8 cellular contexts compared by ENCODE assay signal in the genomic region with DNA sequence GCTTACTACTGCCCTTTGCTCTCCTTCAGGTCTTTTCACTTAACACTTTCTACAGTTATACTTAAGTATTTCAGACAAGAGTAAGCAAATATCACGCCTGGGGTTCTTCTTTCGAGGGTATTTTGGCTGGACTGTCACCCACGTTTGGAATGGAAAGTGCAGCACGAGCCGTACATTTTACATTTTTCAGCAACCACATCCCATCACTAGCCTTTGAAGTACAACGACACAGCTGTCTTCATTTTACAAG. TPM values are rescaled to one million over a fixed set of nuclear protein-coding genes. Genes with fewer than 3 reads are reported as not detected.
DNase-seq lines count a peak whose midpoint lies in the region; ATAC-seq and TF ChIP-seq lines count a peak whose summit lies in the region.

No MANE protein-coding gene starts in this region.

- ATAC-seq in activated T-cell treated with anti-CD3 and anti-CD28 coated beads, Interleukin-2, amount 50 U/mL, for 4 hours: no peak
- no peak for ATAC-seq in left lung

- H3K9me3 Mint-ChIP-seq in activated T-cell treated with anti-CD3 and anti-CD28 coated beads, Interleukin-2, amount 50 U/mL, for 4 hours: no peaks in the 10 kb centered on the region

- 0 to 1% (median 1%) methylated on average over 6 of the region's 6 CpGs for WGBS in adipose tissue, 3 donors
- 1 to 2% methylated on average over 6 of the region's 6 CpGs for WGBS in thyroid gland, 2 donors

- no peak for TF ChIP-seq POLR2A in thyroid gland (IDR thresholded peaks at IDR 0.05)

- peaks cover 17 to 45% of the 10 kb centered on the region in 2 donors for H3K4me1 ChIP-seq in left lung
- H3K4me1 ChIP-seq in thyroid gland: peaks cover 13 to 21% of the 10 kb centered on the region in 2 donors

- H3K27ac ChIP-seq in adipose tissue (ENCODE audit: low read depth, low read length) (peak overlapping the region; percentile 98), left lung (peak overlapping the region; percentile 97 to 98), thyroid gland (peak overlapping the region; percentile 59 to 97 (median 91))

- intact Hi-C loops in left lung (cut with DNase I) (no loop called here), thyroid gland (cut with DNase I) (no loop called here)

- no peaks in the 10 kb centered on the region for H3K36me3 Mint-ChIP-seq in activated T-cell treated with anti-CD3 and anti-CD28 coated beads, Interleukin-2, amount 50 U/mL, for 4 hours (ENCODE audit: insufficient read depth)

- H3K36me3 ChIP-seq in left lung (peaks cover 0 to 17% of the 10 kb centered on the region in 2 donors), thyroid gland (no peaks in the 10 kb centered on the region)

- peak overlapping the region; percentile 92 for H3K4me3 Mint-ChIP-seq in activated T-cell treated with anti-CD3 and anti-CD28 coated beads, Interleukin-2, amount 50 U/mL, for 4 hours

- no peaks in the 10 kb centered on the region for H3K27me3 Mint-ChIP-seq in activated T-cell treated with anti-CD3 and anti-CD28 coated beads, Interleukin-2, amount 50 U/mL, for 4 hours (ENCODE audit: low read depth)

- peak overlapping the region; percentile 72 to 77 for H3K4me3 ChIP-seq in left lung
- H3K4me3 ChIP-seq in thyroid gland (replicated peaks in 1 of 3): peak overlapping the region in 2 of 3 donors; percentile 14 to 42

- H3K9me3 ChIP-seq in left lung (no peaks in the 10 kb centered on the region), thyroid gland (no peaks in the 10 kb centered on the region)

- no peak for DNase-seq in activated T-cell treated with anti-CD3 and anti-CD28 coated beads, Interleukin-2, amount 50 U/mL, for 4 hours
- DNase-seq in activated T-cell treated with anti-CD3 and anti-CD28 coated beads, Interleukin-2, amount 50 U/mL, for 48 hours: no peak
- DNase-seq in left lung (no peak), thyroid gland (no peak), GM03348 (ENCODE audit: low spot score) (no peak), mucosa of gallbladder (ENCODE audit: low spot score) (no peak), NCI-H187 treated with DMSO at 0.1 percent for 48 hours (lab: John Stamatoyannopoulos, UW) (no peak)

- no peak for TF ChIP-seq CTCF in left lung (IDR thresholded peaks at IDR 0.05)
- TF ChIP-seq CTCF in thyroid gland (IDR thresholded peaks at IDR 0.05): no peak

- peaks cover 29% of the 10 kb centered on the region for H3K4me1 Mint-ChIP-seq in activated T-cell treated with anti-CD3 and anti-CD28 coated beads, Interleukin-2, amount 50 U/mL, for 4 hours (ENCODE audit: low read depth)

- H3K27me3 ChIP-seq in left lung: no peaks in the 10 kb centered on the region
- H3K27me3 ChIP-seq in thyroid gland: no peaks in the 10 kb centered on the region

RNA-seq across cellular contexts. Expression of a gene that starts 0.3 kb away (rescaled TPM):
- 10 to 100 TPM; 35.4 to 44.4 (median 35.7) TPM for total RNA-seq in activated T-cell treated with anti-CD3 and anti-CD28 coated beads, Interleukin-2, amount 50 U/mL, for 4 hours
- polyA plus RNA-seq in adipose tissue: 10 to 100 TPM; 29.8 to 54.8 (median 40.0) TPM
- total RNA-seq in left lung (100 to 1,000 TPM; 100 to 141 TPM), thyroid gland (10 to 100 TPM; 36.2 to 55.6 (median 47.2) TPM), mucosa of gallbladder (62.7 TPM)
